1 cellular context compared by ENCODE assay signal in genomic region chr10:22436893-22437619, GRCh38.
TF ChIP-seq lines count a peak whose summit lies in the region.

No MANE protein-coding gene starts in this region.

TF ChIP-seq in GM12878, 131 proteins besides CTCF, POLR2A, EP300 and RAD21 (continued from another document and continues in another):
- TF ChIP-seq CEBPZ (IDR thresholded peaks at IDR 0.05; ENCODE audit: low read depth, low read length) = no peak
- TF ChIP-seq TCF12 (IDR thresholded peaks at IDR 0.05; ENCODE audit: low read depth, low read length) = 0 out of 2 replicates have a peak, but pooled peaks have one; percentile 37
- no peak for TF ChIP-seq CHD4 (IDR thresholded peaks at IDR 0.05)
- TF ChIP-seq BRCA1 (IDR thresholded peaks at IDR 0.05; ENCODE audit: low read depth, low read length) = no peak
- TF ChIP-seq IKZF2 (IDR thresholded peaks at IDR 0.05) = peak; percentile 52 to 71; a peak in 3 of 4 replicates
- TF ChIP-seq CREM (IDR thresholded peaks at IDR 0.05; ENCODE audit: low read depth) = peak; percentile 84
- peak; percentile 94 for TF ChIP-seq CHD2 (IDR thresholded peaks at IDR 0.05; ENCODE audit: borderline replicate concordance, low read depth, low read length)
- peak; percentile 23; the same call in 1 of the 2 replicates for TF ChIP-seq ZNF24 (IDR thresholded peaks at IDR 0.05)
- TF ChIP-seq SIX5 (IDR thresholded peaks at IDR 0.05; ENCODE audit: low read depth, low read length, severe bottlenecking) = no peak
- peak; percentile 72; the same call in 1 of the 2 replicates for TF ChIP-seq YY1 (IDR thresholded peaks at IDR 0.05; ENCODE audit: low read depth, low read length)
- TF ChIP-seq STAT3 (IDR thresholded peaks at IDR 0.05; ENCODE audit: low read depth, low read length) = no peak
- TF ChIP-seq NFYA (IDR thresholded peaks at IDR 0.05; ENCODE audit: borderline replicate concordance, low read depth, low read length) = no peak
- peak; percentile 8; the same call in 1 of the 2 replicates for TF ChIP-seq PAX5 (IDR thresholded peaks at IDR 0.05; ENCODE audit: borderline replicate concordance, low read depth, low read length)
- TF ChIP-seq MTA2 (IDR thresholded peaks at IDR 0.05; ENCODE audit: low read depth) = no peak
- TF ChIP-seq RELA (IDR thresholded peaks at IDR 0.05; ENCODE audit: borderline replicate concordance, partially characterized antibody) = no peak
- no peak for TF ChIP-seq ZNF217 (IDR thresholded peaks at IDR 0.05)
- TF ChIP-seq EGR1 (IDR thresholded peaks at IDR 0.05; ENCODE audit: borderline replicate concordance in 1 of 2, low read depth in 2 of 2, low read length in 2 of 2) = peak in 1 of 2 experiments; percentile 29; a peak in 2 of 3 replicates
- peak; percentile 83; the same call in 1 of the 2 replicates for TF ChIP-seq ASH2L (IDR thresholded peaks at IDR 0.05; ENCODE audit: borderline replicate concordance, low read depth)
- TF ChIP-seq ATF2 (IDR thresholded peaks at IDR 0.05; ENCODE audit: low read length) = no peak
- no peak for TF ChIP-seq SUZ12 (IDR thresholded peaks at IDR 0.05; ENCODE audit: unreplicated experiment)
- no peak for TF ChIP-seq NR2C2 (IDR thresholded peaks at IDR 0.05; ENCODE audit: borderline replicate concordance, control insufficient read depth, insufficient read length, low read depth)
- peak; percentile 73; the same call in 1 of the 2 replicates for TF ChIP-seq CREB1 (IDR thresholded peaks at IDR 0.05; ENCODE audit: low read depth)
- TF ChIP-seq MLLT1 (IDR thresholded peaks at IDR 0.05) = peak; percentile 86
- TF ChIP-seq CBX3 (IDR thresholded peaks at IDR 0.05; ENCODE audit: borderline replicate concordance, low read depth) = no peak
- TF ChIP-seq SUPT20H (IDR thresholded peaks at IDR 0.05; ENCODE audit: borderline replicate concordance, control insufficient read depth, low read depth, low read length) = no peak
- TF ChIP-seq ZNF384 (IDR thresholded peaks at IDR 0.05; ENCODE audit: borderline replicate concordance, low read depth, low read length) = no peak
- no peak for TF ChIP-seq MEF2B (IDR thresholded peaks at IDR 0.05; ENCODE audit: partially characterized antibody, poor library complexity, severe bottlenecking)
- peak; percentile 29; the same call in 1 of the 2 replicates for TF ChIP-seq GABPA (IDR thresholded peaks at IDR 0.05; ENCODE audit: low read depth)
- TF ChIP-seq SKIL (IDR thresholded peaks at IDR 0.05; ENCODE audit: low read depth, poor library complexity, severe bottlenecking) = no peak
- TF ChIP-seq NR2C1 (IDR thresholded peaks at IDR 0.05) = no peak
- no peak for TF ChIP-seq KDM1A (IDR thresholded peaks at IDR 0.05; ENCODE audit: borderline replicate concordance)
- peak; percentile 72 to 81 for TF ChIP-seq BHLHE40 (IDR thresholded peaks at IDR 0.05; ENCODE audit: borderline replicate concordance in 1 of 2, low read depth in 2 of 2, low read length in 1 of 2)
- TF ChIP-seq ZBED1 (IDR thresholded peaks at IDR 0.05; ENCODE audit: borderline replicate concordance) = no peak; the same call in 1 of the 2 replicates
- TF ChIP-seq REST (IDR thresholded peaks at IDR 0.05; ENCODE audit: low read depth, low read length) = no peak
- TF ChIP-seq SREBF1 (IDR thresholded peaks at IDR 0.05; ENCODE audit: low read length) = no peak
- TF ChIP-seq CBFB (IDR thresholded peaks at IDR 0.05; ENCODE audit: low read depth) = peak; percentile 92
- TF ChIP-seq ZBTB33 (IDR thresholded peaks at IDR 0.05) = no peak
- peak; percentile 54; the same call in 1 of the 2 replicates for TF ChIP-seq MEF2A (IDR thresholded peaks at IDR 0.05; ENCODE audit: insufficient read depth, low read depth, low read length)
- peak; percentile 85 for TF ChIP-seq POU2F2 (IDR thresholded peaks at IDR 0.05; ENCODE audit: borderline replicate concordance, low read depth, low read length)
- TF ChIP-seq IRF5 (IDR thresholded peaks at IDR 0.05; ENCODE audit: borderline replicate concordance) = peak; percentile 31; the same call in 1 of the 2 replicates
- TF ChIP-seq ZSCAN29 (IDR thresholded peaks at IDR 0.05) = no peak
- no peak for TF ChIP-seq PKNOX1 (IDR thresholded peaks at IDR 0.05)
